ENCODE assay signal across 18 cellular contexts in the genomic region with DNA sequence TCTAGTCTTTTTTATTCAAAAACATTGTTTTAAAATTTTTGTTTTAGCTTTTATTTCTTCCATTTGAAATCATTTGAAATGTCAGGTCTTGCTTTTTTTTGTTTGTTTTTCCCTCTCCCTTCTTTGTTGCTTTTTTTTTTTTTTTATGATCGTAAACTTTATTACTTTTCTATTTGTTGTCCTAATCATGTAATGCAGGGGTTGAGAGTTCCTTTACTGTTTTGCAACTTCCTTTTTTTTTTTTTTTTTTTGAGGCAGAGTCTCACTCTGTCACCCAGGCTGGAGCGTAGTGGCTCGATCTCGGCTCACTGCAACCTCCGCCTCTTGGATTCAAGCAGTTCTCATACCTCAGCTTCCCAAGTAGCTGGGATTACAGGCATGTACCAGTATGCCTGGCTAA. TPM values are rescaled to one million over a fixed set of nuclear protein-coding genes. Genes with fewer than 3 reads are reported as not detected.
A peak's percentile ranks its signal among the peaks of the same experiment; 100 is the strongest.
DNase-seq lines count a peak whose midpoint lies in the region; ATAC-seq, FAIRE-seq and TF ChIP-seq lines count a peak whose summit lies in the region.
"Had no signal": no experiment of that assay in that cellular context is flagged by ENCODE, and none has a peak within 500 bp of the region (broad histone marks: within the 10 kb centered on the region; RNA-seq: fewer than 3 reads in every experiment).

No MANE protein-coding gene starts in this region.

- H3K36me3 ChIP-seq in right lobe of liver (peaks cover 0 to 17% (median 7%) of the 10 kb centered on the region in 4 donors), HepG2 (replicated peaks in 1 of 2; ENCODE audit: control insufficient read depth in 1 of 2, insufficient read depth in 2 of 2, low read length in 2 of 2) (peaks cover 0 to 5% of the 10 kb centered on the region in 2 experiments; a peak in 4 of 5 replicates)

- H3K36me3 Mint-ChIP-seq in WTC11 = peaks cover 21% of the 10 kb centered on the region
- H3K36me3 Mint-ChIP-seq in memory B cell = peaks cover 8% of the 10 kb centered on the region

- H3K79me2 ChIP-seq in HepG2 (ENCODE audit: insufficient read depth, low read length) = no peaks in the 10 kb centered on the region

- H3K27ac ChIP-seq in right lobe of liver = no peak overlapping the region
- no peak overlapping the region for H3K27ac ChIP-seq in HepG2 (ENCODE audit: extremely low read length, insufficient read depth, low read length)
- H3K27ac ChIP-seq: thoracic aorta had no signal

- H3K9ac ChIP-seq in HepG2 (ENCODE audit: insufficient read depth, low read depth, low read length) = no peak overlapping the region

- no peak overlapping the region for H3K4me3 Mint-ChIP-seq in WTC11
- peak overlapping the region; percentile 42 for H3K4me3 Mint-ChIP-seq in memory B cell
- H3K4me3 Mint-ChIP-seq: activated naive CD8-positive, alpha-beta T cell treated with anti-CD3 and anti-CD28 coated beads for 36 hours; central memory CD8-positive, alpha-beta T cell had no signal

- H3K4me3 ChIP-seq in right lobe of liver (no peak overlapping the region), HepG2 (replicated peaks in 1 of 3; ENCODE audit: insufficient read depth in 1 of 3, low read depth in 2 of 3, low read length in 3 of 3) (no peak overlapping the region)
- H3K4me3 ChIP-seq: thoracic aorta had no signal

- H3K27ac Mint-ChIP-seq in WTC11 (peak overlapping the region; percentile 5; the same call in 1 of the 2 replicates), memory B cell (peak overlapping the region; percentile 11)

- H3K4me1 ChIP-seq in right lobe of liver (no peaks in the 10 kb centered on the region), HepG2 (ENCODE audit: insufficient read depth, low read length) (peaks cover 10% of the 10 kb centered on the region; the same call in 1 of the 2 replicates)

- H4K20me1 ChIP-seq in HepG2 (ENCODE audit: insufficient read depth, low read length) = no peaks in the 10 kb centered on the region

- CTCF ChIA-PET in HepG2 (lab: Yijun Ruan, JAX; ENCODE audit: low intra/inter-chr PET ratio, low total read pairs) = no interaction called here
- CTCF ChIA-PET in WTC11 (lab: Charles Lee) = interaction anchor here (0.8 to 2.6 kb wide), 3 partner anchors 122 to 388 kb away, joined by 3 to 13 read pairs (median 3); no protein-coding TSS in a partner anchor

- DNase-seq in right lobe of liver (no peak), HepG2 (ENCODE audit: low spot score) (no peak), WTC11 (ENCODE audit: low spot score) (no peak), memory B cell (ENCODE audit: low spot score in 2 of 2) (no peak), NCI-H2081 (lab: John Stamatoyannopoulos, UW) (no peak), DMS114 treated with DMSO at 0.1 percent for 48 hours (lab: John Stamatoyannopoulos, UW; ENCODE audit: unreplicated experiment) (no peak), omental fat pad (ENCODE audit: low spot score) (no peak)
- DNase-seq: activated CD4-positive, CD25-positive, alpha-beta regulatory T cell; activated CD8-positive, alpha-beta memory T cell treated with anti-CD3 and anti-CD28 coated beads, Interleukin-2, amount 50 U/mL, for 48 hours; activated naive CD8-positive, alpha-beta T cell treated with anti-CD3 and anti-CD28 coated beads for 36 hours; glutamatergic neuron; GOT3; NCI-H187 treated with DMSO at 0.1 percent for 48 hours; NCI-H526 treated with DMSO at 0.1 percent for 48 hours; SHP77 had no signal

- no peak for FAIRE-seq in HepG2 (lab: Jason Lieb, UNC)

- H3K9me3 Mint-ChIP-seq in WTC11 = peaks cover 6% of the 10 kb centered on the region
- peaks cover 2% of the 10 kb centered on the region for H3K9me3 Mint-ChIP-seq in memory B cell
- H3K9me3 Mint-ChIP-seq: central memory CD8-positive, alpha-beta T cell had no signal

- no TSS peak for BruUV-seq in HepG2 (replicated peaks; lab: Mats Ljungman, UMichigan)

- no peaks in the 10 kb centered on the region for H3K9me3 ChIP-seq in right lobe of liver
- no peaks in the 10 kb centered on the region for H3K9me3 ChIP-seq in HepG2 (ENCODE audit: low read length)
- H3K9me3 ChIP-seq: thoracic aorta had no signal

- no peak for TF ChIP-seq RAD21 in HepG2 (CRISPR knock-in tag; IDR thresholded peaks at IDR 0.05)

- no peak for TF ChIP-seq EP300 in HepG2 (IDR thresholded peaks at IDR 0.05; ENCODE audit: low read depth in 2 of 2, low read length in 2 of 2)
- no peak for TF ChIP-seq EP300 in HepG2 (CRISPR knock-in tag; IDR thresholded peaks at IDR 0.05; ENCODE audit: borderline replicate concordance)

- intact Hi-C loops in right lobe of liver (cut with DNase I) (no loop called here), HepG2 (cut with micrococcal nuclease; ENCODE audit: unreplicated experiment) (no loop called here)

- no peaks in the 10 kb centered on the region for H3K27me3 ChIP-seq in right lobe of liver
- no peaks in the 10 kb centered on the region for H3K27me3 ChIP-seq in HepG2 (ENCODE audit: control insufficient read depth in 1 of 2, insufficient read depth in 2 of 2, low read length in 2 of 2)

- peak in 3 of 4 donors; percentile 29 to 44 (median 35) for ATAC-seq in right lobe of liver
- ATAC-seq in HepG2 = no peak
- peak; percentile 11; the same call in 1 of the 2 replicates for ATAC-seq in WTC11
- peak; percentile 43 for ATAC-seq in memory B cell (ENCODE audit: low read depth)
- ATAC-seq in GM21515 (IDR thresholded peaks at IDR 0.05; ENCODE audit: unreplicated experiment) = no peak
- ATAC-seq in omental fat pad (ENCODE audit: low FRiP score) = no peak

- no peaks in the 10 kb centered on the region for H3K4me1 Mint-ChIP-seq in WTC11
- H3K4me1 Mint-ChIP-seq in memory B cell = peaks cover 8% of the 10 kb centered on the region

- 60% methylated on average over 5 of the region's 5 CpGs for WGBS in right lobe of liver (ENCODE audit: insufficient coverage, low coverage, low lambda C conversion rate, missing lambda C conversion rate)
- WGBS in HepG2 (ENCODE audit: low lambda C conversion rate) = 97% methylated on average over 5 of the region's 5 CpGs

- TF ChIP-seq CTCF in right lobe of liver (IDR thresholded peaks at IDR 0.05) = no peak
- TF ChIP-seq CTCF in HepG2 (CRISPR knock-in tag; IDR thresholded peaks at IDR 0.05) = no peak
- no peak for TF ChIP-seq CTCF in WTC11 (IDR thresholded peaks at IDR 0.05)
- no peak for TF ChIP-seq CTCF in omental fat pad (IDR thresholded peaks at IDR 0.05)

- POLR2A ChIA-PET in HepG2 (lab: Yijun Ruan, JAX) (no interaction called here), WTC11 (lab: Charles Lee) (interaction anchor here (0.6 to 0.7 kb wide), 2 partner anchors 12 to 30 kb away, joined by 4 to 5 read pairs; no protein-coding TSS in a partner anchor)

- no peak for TF ChIP-seq POLR2A in right lobe of liver (IDR thresholded peaks at IDR 0.05)
- no peak for TF ChIP-seq POLR2A in HepG2 (IDR thresholded peaks at IDR 0.05; ENCODE audit: insufficient read depth in 1 of 2, low read depth in 2 of 2, low read length in 2 of 2)

- H2AFZ ChIP-seq in HepG2 (ENCODE audit: low read length) = no peak overlapping the region

- H3K4me2 ChIP-seq in HepG2 (ENCODE audit: low read depth, low read length) = no peak overlapping the region

- H3K27me3 Mint-ChIP-seq in WTC11 (ENCODE audit: low read depth) (no peaks in the 10 kb centered on the region), memory B cell (no peaks in the 10 kb centered on the region)
- H3K27me3 Mint-ChIP-seq: activated naive CD8-positive, alpha-beta T cell treated with anti-CD3 and anti-CD28 coated beads for 36 hours; central memory CD8-positive, alpha-beta T cell had no signal

- in situ Hi-C loops in HepG2 (cut with HindIII; ENCODE audit: extremely low pct_ligation_motif_present, low pct_unique_long_range_greater_than_20kb) = no loop called here

TF ChIP-seq in HepG2, 621 proteins besides CTCF, POLR2A, EP300 and RAD21 (continues in another document):
- TF ChIP-seq FOSL1 (CRISPR knock-in tag; IDR thresholded peaks at IDR 0.05; ENCODE audit: borderline replicate concordance) (no peak), CBFB (CRISPR knock-in tag; IDR thresholded peaks at IDR 0.05) (no peak), ZNF703 (CRISPR knock-in tag; IDR thresholded peaks at IDR 0.05; ENCODE audit: borderline replicate concordance) (no peak)

TF ChIP-seq in WTC11, 78 proteins besides CTCF, POLR2A, EP300 and RAD21 (continues in another document):
- TF ChIP-seq RORB (CRISPR knock-in tag; IDR thresholded peaks at IDR 0.05) = no peak

RNA-seq across cellular contexts. Expression of a gene that starts 24.8 kb away (rescaled TPM):
- 10 to 100 TPM; 17.0 to 38.3 (median 26.8) TPM for total RNA-seq in right lobe of liver
- 41.6 and 51.7 TPM in 2 replicates for total RNA-seq in HepG2 (2016; rRNA removed; fragmentation: Illumina TruSeq; extraction: Trizol)
- total RNA-seq in HepG2 (2016; cell fraction: cytosol; rRNA removed; fragmentation: Illumina TruSeq; extraction: Trizol; ENCODE audit: low read depth) = 9.0 and 9.3 TPM in 2 replicates
- total RNA-seq in HepG2 (2016; cell fraction: insoluble cytoplasmic fraction; rRNA removed; fragmentation: Illumina TruSeq; extraction: Trizol) = 41.9 and 52.5 TPM in 2 replicates
- total RNA-seq in HepG2 (2016; cell fraction: membrane; rRNA removed; fragmentation: Illumina TruSeq; extraction: Trizol) = 19.8 and 21.2 TPM in 2 replicates
- total RNA-seq in HepG2 (2016; cell fraction: nucleus; rRNA removed; fragmentation: Illumina TruSeq; extraction: Trizol) = 119 and 126 TPM in 2 replicates
- 38.2 and 49.1 TPM in 2 replicates for polyA plus RNA-seq in HepG2 (2011; rRNA removed)
- 11.5 and 17.3 TPM in 2 replicates for polyA plus RNA-seq in HepG2 (2011; cell fraction: cytosol; rRNA removed)
- polyA plus RNA-seq in HepG2 (2011; cell fraction: nucleus; rRNA removed) = 83.0 and 93.5 TPM in 2 replicates
- 40.9 and 57.2 TPM in 2 replicates for polyA plus RNA-seq in HepG2 (2012)
- polyA plus RNA-seq in HepG2 (2016; cell fraction: cytosol; fragmentation: Illumina TruSeq; extraction: Trizol; ENCODE audit: low read depth) = 2.8 and 3.5 TPM in 2 replicates
- 38.7 and 40.0 TPM in 2 replicates for polyA plus RNA-seq in HepG2 (2016; cell fraction: insoluble cytoplasmic fraction; fragmentation: Illumina TruSeq; extraction: Trizol; ENCODE audit: low read depth)
- polyA plus RNA-seq in HepG2 (2016; cell fraction: membrane; fragmentation: Illumina TruSeq; extraction: Trizol; ENCODE audit: low read depth) = 9.3 and 11.3 TPM in 2 replicates
- 65.5 and 70.1 TPM in 2 replicates for polyA plus RNA-seq in HepG2 (2016; cell fraction: nucleus; fragmentation: Illumina TruSeq; extraction: Trizol; ENCODE audit: insufficient read depth, low read depth)
- polyA minus RNA-seq in HepG2 (2011; rRNA and poly(A)+ RNA removed; ENCODE audit: low replicate concordance) = 35.4 and 52.1 TPM in 2 replicates
- polyA minus RNA-seq in HepG2 (2011; cell fraction: cytosol; rRNA and poly(A)+ RNA removed) = 15.7 and 16.1 TPM in 2 replicates
- 378 and 394 TPM in 2 replicates for polyA minus RNA-seq in HepG2 (2011; cell fraction: nucleus; rRNA and poly(A)+ RNA removed)
- total RNA-seq in WTC11 (2021) = 141 to 159 TPM (median 141 TPM) in 3 replicates
- total RNA-seq in omental fat pad = 100 to 1,000 TPM in 2 of 4 donors, 10 to 100 TPM in 2; 68.5 to 152 (median 99.2) TPM

Comparison
In these comparisons a context has a peak if more than half of its experiments do, and no peak if none do; other contexts are left out.
1. ATAC-seq: peak in right lobe of liver (3 of 4), WTC11 (single experiment) and memory B cell (single experiment); none in HepG2 (single experiment), GM21515 (single experiment) and omental fat pad (single experiment).